23 cellular contexts compared by ENCODE assay signal in genomic region chr10:93947524-93947923, GRCh38. TPM values are rescaled to one million over a fixed set of nuclear protein-coding genes. Genes with fewer than 3 reads are reported as not detected.
DNase-seq lines count a peak whose midpoint lies in the region; ATAC-seq and TF ChIP-seq lines count a peak whose summit lies in the region.
"Had no signal": no experiment of that assay in that cellular context is flagged by ENCODE, and none has a peak within 500 bp of the region (broad histone marks: within the 10 kb centered on the region; RNA-seq: fewer than 3 reads in every experiment).

No MANE protein-coding gene starts in this region.

- no peaks in the 10 kb centered on the region for H3K79me1 ChIP-seq in neuronal stem cell (ENCODE audit: low read depth, low read length)

- H3K27ac ChIP-seq in right atrium auricular region, result peak overlapping the region; percentile 61 to 88
- no peak overlapping the region for H3K27ac ChIP-seq in neuronal stem cell (replicated peaks; ENCODE audit: low read length)
- H3K27ac ChIP-seq in GM23248, result no peak overlapping the region
- H3K27ac ChIP-seq: BLaER1, foreskin keratinocyte, lower lobe of right lung, skin epidermis, WERI-Rb-1 had no signal

- H3K9ac ChIP-seq in neuronal stem cell (ENCODE audit: low read depth, low read length, poor library complexity) (no peak overlapping the region), GM23248 (no peak overlapping the region)
- H3K9ac ChIP-seq: BLaER1 had no signal

- no peak overlapping the region for H3K4ac ChIP-seq in neuronal stem cell (ENCODE audit: low read length)

- H3K9me2 ChIP-seq in GM23248 (ENCODE audit: insufficient read depth), result no peaks in the 10 kb centered on the region

- in situ Hi-C loops in GM23248 (cut with MboI), result no loop called here

- no peaks in the 10 kb centered on the region for H3K9me3 ChIP-seq in right atrium auricular region
- no peaks in the 10 kb centered on the region for H3K9me3 ChIP-seq in neuronal stem cell (replicated peaks in 1 of 2; ENCODE audit: control insufficient read depth in 2 of 2, insufficient read depth in 1 of 2, low read depth in 1 of 2, low read length in 2 of 2)
- H3K9me3 ChIP-seq in GM23248 (ENCODE audit: low read depth), result no peaks in the 10 kb centered on the region
- H3K9me3 ChIP-seq: BLaER1, lower lobe of right lung, mucosa of descending colon had no signal

- no peaks in the 10 kb centered on the region for H3K27me3 ChIP-seq in right atrium auricular region
- no peaks in the 10 kb centered on the region for H3K27me3 ChIP-seq in neuronal stem cell (ENCODE audit: control insufficient read depth in 3 of 3, insufficient read depth in 3 of 3, low read depth in 1 of 3, low read length in 3 of 3)
- no peaks in the 10 kb centered on the region for H3K27me3 ChIP-seq in GM23248 (replicated peaks; ENCODE audit: insufficient read depth)
- H3K27me3 ChIP-seq: BLaER1, foreskin keratinocyte had no signal

- DNase-seq in right atrium auricular region (ENCODE audit: low spot score), result no peak
- DNase-seq in Right ventricle myocardium inferior (ENCODE audit: missing footprints), result no peak
- peak; percentile 58 for DNase-seq in choroid plexus epithelial cell (ENCODE audit: low read depth)
- no peak for DNase-seq in neuronal stem cell (ENCODE audit: low spot score)
- DNase-seq in dedifferentiated amniotic fluid mesenchymal stem cell (ENCODE audit: extremely low spot score), result no peak
- DNase-seq in GM19238 (ENCODE audit: insufficient read length, low spot score), result no peak
- DNase-seq in GM23248, result no peak
- DNase-seq: aorta, COR-L47, DMS79, foreskin keratinocyte, H7, Kasumi-1, lower lobe of right lung, mucosa of descending colon, NCI-H1048, NCI-H187, NCI-H69, WERI-Rb-1 had no signal

- H2AFZ ChIP-seq in neuronal stem cell (ENCODE audit: low read length), result peak overlapping the region; percentile 63
- no peak overlapping the region for H2AFZ ChIP-seq in GM23248

- no peak overlapping the region for H3K23ac ChIP-seq in neuronal stem cell (ENCODE audit: low read depth, low read length, poor library complexity)

- intact Hi-C loops in Right ventricle myocardium inferior (cut with DNase I), result no loop called here

- H2BK12ac ChIP-seq in neuronal stem cell (ENCODE audit: low read length), result no peak overlapping the region

- no peak for TF ChIP-seq CTCF in right atrium auricular region (IDR thresholded peaks at IDR 0.05)
- no peak for TF ChIP-seq CTCF in choroid plexus epithelial cell (conservative IDR thresholded peaks at IDR 0.05; ENCODE audit: low read depth, low read length)

- peaks cover 0 to 46% of the 10 kb centered on the region in 2 donors for H3K4me1 ChIP-seq in right atrium auricular region
- H3K4me1 ChIP-seq in neuronal stem cell (ENCODE audit: control insufficient read depth in 2 of 2, insufficient read depth in 1 of 2, low read depth in 1 of 2, low read length in 2 of 2), result peaks cover 0 to 6% of the 10 kb centered on the region in 2 donors
- H3K4me1 ChIP-seq in GM23248 (ENCODE audit: insufficient read depth), result no peaks in the 10 kb centered on the region
- H3K4me1 ChIP-seq: BLaER1, foreskin keratinocyte, lower lobe of right lung had no signal

- H2BK120ac ChIP-seq in neuronal stem cell (ENCODE audit: low read depth, low read length), result no peak overlapping the region

- H4K91ac ChIP-seq in neuronal stem cell (ENCODE audit: low read depth, low read length, poor library complexity), result no peak overlapping the region

- H4K20me1 ChIP-seq in GM23248 (ENCODE audit: insufficient read depth), result no peaks in the 10 kb centered on the region
- H4K20me1 ChIP-seq: BLaER1 had no signal

- H4K8ac ChIP-seq in neuronal stem cell (ENCODE audit: low read depth, low read length), result no peak overlapping the region

- H3K79me2 ChIP-seq in GM23248 (ENCODE audit: insufficient read depth), result no peaks in the 10 kb centered on the region

- H3K36me3 ChIP-seq in right atrium auricular region, result no peaks in the 10 kb centered on the region
- H3K36me3 ChIP-seq in neuronal stem cell (replicated peaks in 1 of 2; ENCODE audit: control insufficient read depth in 2 of 2, insufficient read depth in 2 of 2, low read length in 2 of 2), result no peaks in the 10 kb centered on the region
- H3K36me3 ChIP-seq in GM23248 (ENCODE audit: low read depth), result no peaks in the 10 kb centered on the region
- H3K36me3 ChIP-seq: BLaER1, lower lobe of right lung, WERI-Rb-1 had no signal

- no peak overlapping the region for H3K4me3 ChIP-seq in right atrium auricular region
- no peak overlapping the region for H3K4me3 ChIP-seq in choroid plexus epithelial cell (ENCODE audit: low read depth, low read length)
- no peak overlapping the region for H3K4me3 ChIP-seq in neuronal stem cell (ENCODE audit: low read length in 2 of 2)
- no peak overlapping the region for H3K4me3 ChIP-seq in GM23248
- H3K4me3 ChIP-seq: BLaER1, GM12878, lower lobe of right lung, mucosa of descending colon, skin epidermis had no signal

- H3F3A ChIP-seq in GM23248 (ENCODE audit: insufficient read depth), result no peaks in the 10 kb centered on the region

- no peak overlapping the region for H3K4me2 ChIP-seq in neuronal stem cell (ENCODE audit: insufficient read depth, low read length, poor library complexity, severe bottlenecking)
- no peak overlapping the region for H3K4me2 ChIP-seq in GM23248 (ENCODE audit: unreplicated experiment)
- H3K4me2 ChIP-seq: BLaER1 had no signal

- H2AK5ac ChIP-seq in neuronal stem cell (ENCODE audit: low read depth, low read length), result no peak overlapping the region

- no peak overlapping the region for H3K14ac ChIP-seq in neuronal stem cell (ENCODE audit: low read length)

- H2BK15ac ChIP-seq in neuronal stem cell (ENCODE audit: low read length), result no peak overlapping the region

- no peak overlapping the region for H2BK5ac ChIP-seq in neuronal stem cell (ENCODE audit: low read length)

- ATAC-seq in Right ventricle myocardium inferior (no peak), HG03196 (IDR thresholded peaks at IDR 0.05; ENCODE audit: unreplicated experiment) (no peak)
- ATAC-seq: foreskin keratinocyte, GM12878, mucosa of descending colon had no signal

- H3K18ac ChIP-seq in neuronal stem cell (ENCODE audit: low read length), result no peak overlapping the region

RNA-seq across cellular contexts. Expression of gene PLCE1, which starts 46.2 kb away (rescaled TPM):
- total RNA-seq in right atrium auricular region, result 10 to 100 TPM; 22.5 to 28.1 TPM
- 4.2 TPM for total RNA-seq in Right ventricle myocardium inferior
- polyA plus RNA-seq in neuronal stem cell (2013, experiment 1 of 2), result 1.4 TPM
- 1.3 TPM for polyA plus RNA-seq in neuronal stem cell (2013, experiment 2 of 2)
- 2.9 and 6.2 TPM in 2 replicates for total RNA-seq in GM23248 (2014; rRNA removed; shearing (Covaris generic))
- polyA plus RNA-seq in GM23248 (2016; fragmentation: Nextera tagmentation; extraction: Ambion mirVana), result 3.7 TPM in 2 replicates

RNA-seq across cellular contexts. Expression of gene SLC35G1, which starts 53.7 kb away (rescaled TPM):
- total RNA-seq in right atrium auricular region (1 to 10 TPM; 3.5 to 5.6 TPM), Right ventricle myocardium inferior (1.8 TPM)
- polyA plus RNA-seq in neuronal stem cell (2013, experiment 1 of 2), result 10.9 TPM
- 11.4 TPM for polyA plus RNA-seq in neuronal stem cell (2013, experiment 2 of 2)
- 3.8 and 6.2 TPM in 2 replicates for total RNA-seq in GM23248 (2014; rRNA removed; shearing (Covaris generic))
- polyA plus RNA-seq in GM23248 (2016; fragmentation: Nextera tagmentation; extraction: Ambion mirVana), result 5.3 and 5.9 TPM in 2 replicates

Comparison
In these comparisons a context has a peak if more than half of its experiments do, and no peak if none do; other contexts are left out.
1. H3K27ac ChIP-seq: peak in right atrium auricular region (2 of 2); none in neuronal stem cell (single experiment) and GM23248 (single experiment).